In genomic region chr10:90856964-90857634, GRCh38 we compare ENCODE assay signal across 8 cellular contexts. TPM values are rescaled to one million over a fixed set of nuclear protein-coding genes. Genes with fewer than 3 reads are reported as not detected.
DNase-seq lines count a peak whose midpoint lies in the region; ATAC-seq and TF ChIP-seq lines count a peak whose summit lies in the region.

No MANE protein-coding gene starts in this region.

- H3K4me1 ChIP-seq in ovary (ENCODE audit: insufficient read depth), result peaks cover 4% of the 10 kb centered on the region

- H3K27me3 ChIP-seq in ovary, result no peaks in the 10 kb centered on the region

- peak overlapping the region; percentile 54 for H3K4me3 ChIP-seq in ovary

- H3K27me3 Mint-ChIP-seq in T-helper 2 cell treated with Interferon-gamma antibody and Interleukin-4, amounts not matched to agents 5 μg/mL and 100 μg/mL, for 36 hours (ENCODE audit: low read depth), result peaks cover 75% of the 10 kb centered on the region

- H3K36me3 Mint-ChIP-seq in T-helper 2 cell treated with Interferon-gamma antibody and Interleukin-4, amounts not matched to agents 5 μg/mL and 100 μg/mL, for 36 hours (ENCODE audit: low read depth), result no peaks in the 10 kb centered on the region

- H3K36me3 ChIP-seq in ovary, result no peaks in the 10 kb centered on the region

- ATAC-seq in esophagus mucosa (peak; percentile 27), GM21576 (IDR thresholded peaks at IDR 0.05; ENCODE audit: unreplicated experiment) (no peak)

- WGBS in ovary, 3 donors, result 6 to 10% (median 7%) methylated on average over 48 to 59 of the region's 59 CpGs

- H3K9me3 Mint-ChIP-seq in T-helper 2 cell treated with Interferon-gamma antibody and Interleukin-4, amounts not matched to agents 5 μg/mL and 100 μg/mL, for 36 hours, result peaks cover 4% of the 10 kb centered on the region

- DNase-seq in activated naive CD4-positive, alpha-beta T cell treated with Interleukin-2 at 50 U/mL for 16 hours, result peak; percentile 6
- DNase-seq in activated naive CD4-positive, alpha-beta T cell treated with anti-CD3 and anti-CD28 coated beads, Interleukin-2, amount 50 U/mL, for 16 hours, result no peak
- no peak for DNase-seq in T-helper 2 cell treated with Interferon-gamma antibody and Interleukin-4, amounts not matched to agents 5 μg/mL and 100 μg/mL, for 36 hours (ENCODE audit: low spot score)
- no peak for DNase-seq in ovary
- DNase-seq in GOT3 (lab: John Stamatoyannopoulos, UW), result no peak
- no peak for DNase-seq in mucosa of gallbladder (ENCODE audit: low spot score)

- H3K27ac Mint-ChIP-seq in T-helper 2 cell treated with Interferon-gamma antibody and Interleukin-4, amounts not matched to agents 5 μg/mL and 100 μg/mL, for 36 hours, result no peak overlapping the region

- no peaks in the 10 kb centered on the region for H3K9me3 ChIP-seq in ovary

- no peak overlapping the region for H3K27ac ChIP-seq in ovary

- no peak for TF ChIP-seq EP300 in ovary (IDR thresholded peaks at IDR 0.05)

- peak overlapping the region; percentile 88 for H3K4me3 Mint-ChIP-seq in T-helper 2 cell treated with Interferon-gamma antibody and Interleukin-4, amounts not matched to agents 5 μg/mL and 100 μg/mL, for 36 hours

- intact Hi-C loops in ovary (cut with DNase I), result no loop called here

- TF ChIP-seq POLR2A in ovary (IDR thresholded peaks at IDR 0.05), result no peak

- H3K4me1 Mint-ChIP-seq in T-helper 2 cell treated with Interferon-gamma antibody and Interleukin-4, amounts not matched to agents 5 μg/mL and 100 μg/mL, for 36 hours (ENCODE audit: low read depth), result peaks cover 5% of the 10 kb centered on the region

- TF ChIP-seq CTCF in ovary (IDR thresholded peaks at IDR 0.05), result no peak

RNA-seq across cellular contexts. Expression of gene HTR7, which starts 0.7 kb away (rescaled TPM):
- total RNA-seq in esophagus mucosa, result 0.92 TPM
- total RNA-seq in ovary, result under 1 TPM in 5 of 7 donors, not detected in 2; 0.11 to 0.35 (median 0.32) TPM
- polyA plus RNA-seq in ovary, result under 1 TPM; 0.13 to 1.00 TPM
- total RNA-seq in mucosa of gallbladder, result 1.2 TPM

RNA-seq across cellular contexts. Expression of gene RPP30, which starts 14.7 kb away (rescaled TPM):
- total RNA-seq in esophagus mucosa, result 27.5 TPM
- 10 to 100 TPM; 20.9 to 35.1 (median 28.6) TPM for total RNA-seq in ovary
- polyA plus RNA-seq in ovary, result 10 to 100 TPM; 25.6 to 34.1 TPM
- 24.7 TPM for total RNA-seq in mucosa of gallbladder
